Comparison of ENCODE assay signal across 19 cellular contexts in the genomic region with DNA sequence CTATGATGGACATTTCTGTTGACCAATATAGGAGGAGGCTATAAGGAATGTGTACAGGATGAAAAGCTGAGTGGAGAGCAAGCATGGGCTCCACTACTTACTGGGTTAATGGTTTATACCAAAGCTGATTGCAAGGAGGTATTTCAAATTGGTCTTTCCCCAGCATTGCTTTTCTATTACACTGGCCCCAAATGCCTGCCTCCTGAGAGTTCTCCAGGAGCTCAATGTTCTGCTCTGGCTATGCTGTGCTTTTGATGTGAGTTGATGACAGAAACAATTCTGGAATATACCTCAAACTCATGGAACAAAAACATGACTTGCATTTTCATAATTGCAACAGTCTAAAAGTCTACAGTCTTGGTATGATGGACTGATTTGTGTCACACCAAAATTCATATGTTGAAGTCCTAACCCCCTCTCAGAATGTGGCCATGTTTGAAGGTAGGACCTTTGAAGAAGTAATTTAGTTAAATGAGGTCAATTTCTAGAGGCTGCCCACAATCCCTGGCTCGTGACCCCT.
"Had no signal": no experiment of that assay in that cellular context is flagged by ENCODE, and none has a peak within 500 bp of the region (broad histone marks: within the 10 kb centered on the region; RNA-seq: fewer than 3 reads in every experiment).

No MANE protein-coding gene starts in this region.

- H3K9me3 ChIP-seq: SJCRH30 had no signal

- H3K27ac Mint-ChIP-seq: IgD-negative memory B cell had no signal

- H3K9ac ChIP-seq: KMS-11 had no signal

- ATAC-seq: K562 had no signal

- H3K36me3 Mint-ChIP-seq: IgD-negative memory B cell had no signal

- H3K27ac ChIP-seq: KMS-11, SJCRH30 had no signal

- DNase-seq: Kasumi-1, MM.1S, NCI-H1092 treated with DMSO at 0.1 percent for 48 hours, NCI-H1436 treated with DMSO at 0.1 percent for 48 hours, NCI-H1694, NCI-H1930, NCI-H2081, NCI-H2107, NCI-H2227 treated with DMSO at 0.1 percent for 48 hours, NCI-H524, NCI-H526 treated with DMSO at 0.1 percent for 48 hours, NCI-H748 treated with DMSO at 0.1 percent for 48 hours, RPMI8226, SHP77 treated with DMSO at 0.1 percent for 48 hours, SJCRH30 had no signal

- H3K4me1 Mint-ChIP-seq: IgD-negative memory B cell had no signal

- FAIRE-seq: K562, RCC 7860 had no signal

- H3K27me3 ChIP-seq: SJCRH30 had no signal

- H3K4me3 Mint-ChIP-seq: IgD-negative memory B cell had no signal

- H3K4me2 ChIP-seq: KMS-11 had no signal

- H3K36me3 ChIP-seq: SJCRH30 had no signal

- H3K4me3 ChIP-seq: K562, SJCRH30 had no signal
